ENCODE assay signal across 9 cellular contexts in the genomic region with DNA sequence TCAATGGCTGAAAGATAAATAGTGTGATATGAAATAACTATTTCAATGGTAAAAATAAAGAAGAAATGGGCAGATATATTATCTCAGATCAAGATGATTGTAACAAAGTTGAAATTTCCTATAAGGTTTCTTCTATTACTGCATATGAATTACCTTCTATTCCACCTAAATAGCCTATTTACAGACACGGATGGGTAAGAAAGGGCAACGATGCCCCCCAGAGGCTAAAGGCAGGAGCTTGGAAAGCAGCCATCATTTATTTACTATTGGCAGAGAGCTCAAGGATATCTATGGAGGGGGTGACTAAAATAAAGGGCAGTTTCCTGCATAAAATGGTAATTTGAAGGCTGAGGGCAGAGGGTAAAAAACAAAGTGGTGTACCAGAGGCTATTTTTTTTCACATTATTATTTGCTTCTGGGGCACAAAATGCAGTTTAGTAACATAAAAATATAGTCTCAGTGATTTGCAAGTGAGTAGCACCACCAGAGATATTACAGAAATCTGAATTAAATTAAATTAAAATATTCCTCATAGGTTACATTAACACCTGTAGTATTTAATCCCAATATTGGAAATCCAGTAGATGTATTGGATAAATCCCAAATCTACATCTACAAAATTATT.
A peak's percentile ranks its signal among the peaks of the same experiment; 100 is the strongest.
DNase-seq lines count a peak whose midpoint lies in the region; ATAC-seq, FAIRE-seq and TF ChIP-seq lines count a peak whose summit lies in the region.
"Had no signal": no experiment of that assay in that cellular context is flagged by ENCODE, and none has a peak within 500 bp of the region (broad histone marks: within the 10 kb centered on the region; RNA-seq: fewer than 3 reads in every experiment).

No MANE protein-coding gene starts in this region.

- POLR2A ChIA-PET in RWPE1 (lab: Yijun Ruan, JAX; ENCODE audit: low non-redundant PET), result no interaction called here

- H3K9me1 ChIP-seq in keratinocyte (ENCODE audit: control insufficient read depth, extremely low read depth, insufficient read depth, low read length), result no peaks in the 10 kb centered on the region

- intact Hi-C loops in ascending aorta (cut with DNase I), result loop anchor here (2.0 to 5.0 kb wide), 2 partner anchors 139 to 294 kb away; no protein-coding TSS in a partner anchor

- ATAC-seq in GM21367 (IDR thresholded peaks at IDR 0.05; ENCODE audit: unreplicated experiment), result no peak

- peak; percentile 77 for FAIRE-seq in keratinocyte (lab: Jason Lieb, UNC)
- FAIRE-seq: A204.1 had no signal

- H3K27ac ChIP-seq in RWPE1 (no peak overlapping the region), ascending aorta (no peak overlapping the region), keratinocyte (ENCODE audit: control insufficient read depth, insufficient read depth, low read length) (peak overlapping the region; percentile 46)

- no peaks in the 10 kb centered on the region for H3K36me3 ChIP-seq in ascending aorta
- H3K36me3 ChIP-seq in keratinocyte (ENCODE audit: control insufficient read depth in 2 of 2, extremely low read depth in 1 of 2, insufficient read depth in 2 of 2, low read length in 2 of 2), result no peaks in the 10 kb centered on the region

- no peaks in the 10 kb centered on the region for H4K20me1 ChIP-seq in keratinocyte (ENCODE audit: control insufficient read depth, extremely low read depth, insufficient read depth, low read length)

- peak; percentile 74 for TF ChIP-seq CTCF in RWPE1 (conservative IDR thresholded peaks at IDR 0.05; ENCODE audit: low read depth)
- peak in 2 of 3 experiments; percentile 23 to 47 for TF ChIP-seq CTCF in ascending aorta (IDR thresholded peaks at IDR 0.05)
- TF ChIP-seq CTCF in keratinocyte (optimal IDR thresholded peaks at IDR 0.05 in 1 of 3, IDR thresholded peaks at IDR 0.05 in 1 of 3, conservative IDR thresholded peaks at IDR 0.05 in 1 of 3; ENCODE audit: extremely low read depth in 1 of 3, insufficient read depth in 2 of 3, low read length in 3 of 3), result peak; percentile 58 to 79 (median 72)

- dilution Hi-C loops in keratinocyte (cut with MboI; ENCODE audit: extremely low pct_ligation_motif_present, low sequenced_read_pairs), result no loop called here

- no peak overlapping the region for H2AFZ ChIP-seq in keratinocyte (ENCODE audit: control insufficient read depth, low read length)

- no peak overlapping the region for H3K4me3 ChIP-seq in ascending aorta
- no peak overlapping the region for H3K4me3 ChIP-seq in keratinocyte (ENCODE audit: control insufficient read depth in 2 of 3, extremely low read depth in 1 of 3, insufficient read depth in 2 of 3, low read depth in 1 of 3, low read length in 3 of 3)

- no peaks in the 10 kb centered on the region for H3K9me3 ChIP-seq in ascending aorta
- H3K9me3 ChIP-seq in keratinocyte (ENCODE audit: control insufficient read depth, low read depth, low read length), result no peaks in the 10 kb centered on the region

- peak; percentile 76 for DNase-seq in DMS 273 (lab: John Stamatoyannopoulos, UW; ENCODE audit: unreplicated experiment)
- DNase-seq in DMS 273 treated with DMSO at 0.1 percent for 48 hours (lab: John Stamatoyannopoulos, UW), result no peak
- DNase-seq in HT1080 (ENCODE audit: low read depth), result peak; percentile 74
- peak; percentile 77 for DNase-seq in RWPE1 (ENCODE audit: low spot score)
- no peak for DNase-seq in ascending aorta (ENCODE audit: low spot score in 2 of 2)
- no peak for DNase-seq in keratinocyte (ENCODE audit: low read depth, low spot score)
- peak; percentile 14 for DNase-seq in stimulated activated CD8-positive, alpha-beta memory T cell treated with anti-CD3 and anti-CD28 coated beads, Interleukin-15, amount 100 ng/mL, for 1 hour (ENCODE audit: low read depth)

- no peaks in the 10 kb centered on the region for H3K79me2 ChIP-seq in keratinocyte (ENCODE audit: control insufficient read depth, insufficient read depth, low read length)

- no peaks in the 10 kb centered on the region for H3K4me1 ChIP-seq in ascending aorta
- peaks cover 14% of the 10 kb centered on the region for H3K4me1 ChIP-seq in keratinocyte (ENCODE audit: control insufficient read depth, extremely low read depth, insufficient read depth, low read length)

- H3K4me2 ChIP-seq in keratinocyte (ENCODE audit: control insufficient read depth, extremely low read depth, insufficient read depth, low read depth, low read length), result no peak overlapping the region

- H3K27me3 ChIP-seq in ascending aorta (no peaks in the 10 kb centered on the region), keratinocyte (ENCODE audit: control insufficient read depth, extremely low read depth, insufficient read depth, low read length) (no peaks in the 10 kb centered on the region)

- H3K9ac ChIP-seq in keratinocyte (ENCODE audit: control insufficient read depth, extremely low read depth, insufficient read depth, low read length), result no peak overlapping the region

- CTCF ChIA-PET in RWPE1 (lab: Yijun Ruan, JAX), result interaction anchor here (0.6 to 1.2 kb wide), 17 partner anchors 9 to 482 kb away, joined by 3 to 12 read pairs (median 4); partner anchors contain the start of gene AREG

Comparison
In these comparisons a context has a peak if more than half of its experiments do, and no peak if none do; other contexts are left out.
1. DNase-seq: peak in DMS 273 (single experiment), HT1080 (single experiment), RWPE1 (single experiment) and stimulated activated CD8-positive, alpha-beta memory T cell treated with anti-CD3 and anti-CD28 coated beads, Interleukin-15, amount 100 ng/mL, for 1 hour (single experiment); none in DMS 273 treated with DMSO at 0.1 percent for 48 hours (single experiment), ascending aorta (0 of 2) and keratinocyte (single experiment).
2. Peak in every context shown above with its lines, with median percentiles within 50 percentile points of each other: CTCF ChIP-seq.